ENCODE assay signal across 1 cellular context in the genomic region with DNA sequence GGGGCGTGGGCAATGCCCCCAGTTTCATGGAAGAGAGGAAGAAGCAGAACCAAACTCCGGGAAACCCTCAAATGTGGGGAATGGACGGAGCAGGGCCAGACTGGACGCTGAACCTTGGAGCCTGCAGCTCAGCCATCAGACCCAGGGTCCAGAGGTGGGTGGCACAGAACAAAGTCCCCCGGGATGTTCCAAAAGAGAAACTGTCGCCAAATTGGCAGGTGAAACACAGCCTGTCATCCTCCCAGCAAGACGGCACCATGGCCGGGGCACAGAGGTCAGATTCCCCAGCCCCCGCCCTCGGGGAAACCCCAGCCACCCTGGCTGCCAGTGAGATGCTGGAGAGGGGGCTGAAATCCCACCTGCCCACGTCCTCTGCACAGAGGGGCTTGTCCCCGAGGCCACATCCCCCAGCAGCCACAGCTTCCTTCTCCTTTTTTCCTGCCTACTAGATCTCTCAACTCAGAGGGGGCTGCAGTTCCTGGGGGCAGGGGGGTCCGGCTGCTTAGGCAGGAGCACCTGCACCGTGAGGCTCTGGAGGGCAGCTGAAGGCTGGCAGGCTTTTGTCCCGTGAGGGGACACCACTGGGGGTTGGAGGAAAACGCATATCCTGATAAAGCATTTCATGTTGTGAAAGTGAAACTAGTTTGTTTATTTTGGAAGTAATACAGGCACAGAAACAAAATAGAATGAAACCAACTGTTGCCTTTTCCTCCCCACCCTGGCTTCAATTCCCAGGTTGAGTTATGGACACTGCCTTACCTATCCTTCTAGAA.
TF ChIP-seq lines count a peak whose summit lies in the region.

No MANE protein-coding gene starts in this region.

TF ChIP-seq in GM12878, 131 proteins besides CTCF, POLR2A, EP300 and RAD21 (continued from another document):
- TF ChIP-seq CUX1 (IDR thresholded peaks at IDR 0.05; ENCODE audit: insufficient replicate concordance, low read depth, low read length): no peak
- no peak for TF ChIP-seq ZNF622 (IDR thresholded peaks at IDR 0.05)
- TF ChIP-seq SMAD1 (IDR thresholded peaks at IDR 0.05; ENCODE audit: low read depth, partially characterized antibody): no peak
- TF ChIP-seq BCL11A (IDR thresholded peaks at IDR 0.05; ENCODE audit: low read depth, low read length): no peak
- TF ChIP-seq MEF2B (IDR thresholded peaks at IDR 0.05; ENCODE audit: partially characterized antibody, poor library complexity, severe bottlenecking): peak; percentile 20
- TF ChIP-seq NRF1 (conservative IDR thresholded peaks at IDR 0.05; ENCODE audit: low read depth, low read length): no peak
- TF ChIP-seq RUNX3 (IDR thresholded peaks at IDR 0.05; ENCODE audit: low read length): no peak
- no peak for TF ChIP-seq SMC3 (IDR thresholded peaks at IDR 0.05; ENCODE audit: borderline replicate concordance, low read length)
- TF ChIP-seq, protein P1, sequence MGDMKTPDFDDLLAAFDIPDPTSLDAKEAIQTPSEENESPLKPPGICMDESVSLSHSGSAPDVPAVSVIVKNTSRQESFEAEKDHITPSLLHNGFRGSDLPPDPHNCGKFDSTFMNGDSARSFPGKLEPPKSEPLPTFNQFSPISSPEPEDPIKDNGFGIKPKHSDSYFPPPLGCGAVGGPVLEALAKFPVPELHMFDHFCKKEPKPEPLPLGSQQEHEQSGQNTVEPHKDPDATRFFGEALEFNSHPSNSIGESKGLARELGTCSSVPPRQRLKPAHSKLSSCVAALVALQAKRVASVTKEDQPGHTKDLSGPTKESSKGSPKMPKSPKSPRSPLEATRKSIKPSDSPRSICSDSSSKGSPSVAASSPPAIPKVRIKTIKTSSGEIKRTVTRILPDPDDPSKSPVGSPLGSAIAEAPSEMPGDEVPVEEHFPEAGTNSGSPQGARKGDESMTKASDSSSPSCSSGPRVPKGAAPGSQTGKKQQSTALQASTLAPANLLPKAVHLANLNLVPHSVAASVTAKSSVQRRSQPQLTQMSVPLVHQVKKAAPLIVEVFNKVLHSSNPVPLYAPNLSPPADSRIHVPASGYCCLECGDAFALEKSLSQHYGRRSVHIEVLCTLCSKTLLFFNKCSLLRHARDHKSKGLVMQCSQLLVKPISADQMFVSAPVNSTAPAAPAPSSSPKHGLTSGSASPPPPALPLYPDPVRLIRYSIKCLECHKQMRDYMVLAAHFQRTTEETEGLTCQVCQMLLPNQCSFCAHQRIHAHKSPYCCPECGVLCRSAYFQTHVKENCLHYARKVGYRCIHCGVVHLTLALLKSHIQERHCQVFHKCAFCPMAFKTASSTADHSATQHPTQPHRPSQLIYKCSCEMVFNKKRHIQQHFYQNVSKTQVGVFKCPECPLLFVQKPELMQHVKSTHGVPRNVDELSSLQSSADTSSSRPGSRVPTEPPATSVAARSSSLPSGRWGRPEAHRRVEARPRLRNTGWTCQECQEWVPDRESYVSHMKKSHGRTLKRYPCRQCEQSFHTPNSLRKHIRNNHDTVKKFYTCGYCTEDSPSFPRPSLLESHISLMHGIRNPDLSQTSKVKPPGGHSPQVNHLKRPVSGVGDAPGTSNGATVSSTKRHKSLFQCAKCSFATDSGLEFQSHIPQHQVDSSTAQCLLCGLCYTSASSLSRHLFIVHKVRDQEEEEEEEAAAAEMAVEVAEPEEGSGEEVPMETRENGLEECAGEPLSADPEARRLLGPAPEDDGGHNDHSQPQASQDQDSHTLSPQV (IDR thresholded peaks at IDR 0.05): no peak
- TF ChIP-seq, protein P2, sequence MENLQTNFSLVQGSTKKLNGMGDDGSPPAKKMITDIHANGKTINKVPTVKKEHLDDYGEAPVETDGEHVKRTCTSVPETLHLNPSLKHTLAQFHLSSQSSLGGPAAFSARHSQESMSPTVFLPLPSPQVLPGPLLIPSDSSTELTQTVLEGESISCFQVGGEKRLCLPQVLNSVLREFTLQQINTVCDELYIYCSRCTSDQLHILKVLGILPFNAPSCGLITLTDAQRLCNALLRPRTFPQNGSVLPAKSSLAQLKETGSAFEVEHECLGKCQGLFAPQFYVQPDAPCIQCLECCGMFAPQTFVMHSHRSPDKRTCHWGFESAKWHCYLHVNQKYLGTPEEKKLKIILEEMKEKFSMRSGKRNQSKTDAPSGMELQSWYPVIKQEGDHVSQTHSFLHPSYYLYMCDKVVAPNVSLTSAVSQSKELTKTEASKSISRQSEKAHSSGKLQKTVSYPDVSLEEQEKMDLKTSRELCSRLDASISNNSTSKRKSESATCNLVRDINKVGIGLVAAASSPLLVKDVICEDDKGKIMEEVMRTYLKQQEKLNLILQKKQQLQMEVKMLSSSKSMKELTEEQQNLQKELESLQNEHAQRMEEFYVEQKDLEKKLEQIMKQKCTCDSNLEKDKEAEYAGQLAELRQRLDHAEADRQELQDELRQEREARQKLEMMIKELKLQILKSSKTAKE (IDR thresholded peaks at IDR 0.05; ENCODE audit: low read depth, poor library complexity, severe bottlenecking): no peak
- no peak for TF ChIP-seq BCLAF1 (IDR thresholded peaks at IDR 0.05)
- TF ChIP-seq, protein P3, sequence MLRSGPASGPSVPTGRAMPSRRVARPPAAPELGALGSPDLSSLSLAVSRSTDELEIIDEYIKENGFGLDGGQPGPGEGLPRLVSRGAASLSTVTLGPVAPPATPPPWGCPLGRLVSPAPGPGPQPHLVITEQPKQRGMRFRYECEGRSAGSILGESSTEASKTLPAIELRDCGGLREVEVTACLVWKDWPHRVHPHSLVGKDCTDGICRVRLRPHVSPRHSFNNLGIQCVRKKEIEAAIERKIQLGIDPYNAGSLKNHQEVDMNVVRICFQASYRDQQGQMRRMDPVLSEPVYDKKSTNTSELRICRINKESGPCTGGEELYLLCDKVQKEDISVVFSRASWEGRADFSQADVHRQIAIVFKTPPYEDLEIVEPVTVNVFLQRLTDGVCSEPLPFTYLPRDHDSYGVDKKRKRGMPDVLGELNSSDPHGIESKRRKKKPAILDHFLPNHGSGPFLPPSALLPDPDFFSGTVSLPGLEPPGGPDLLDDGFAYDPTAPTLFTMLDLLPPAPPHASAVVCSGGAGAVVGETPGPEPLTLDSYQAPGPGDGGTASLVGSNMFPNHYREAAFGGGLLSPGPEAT (IDR thresholded peaks at IDR 0.05; ENCODE audit: low read depth): no peak
- TF ChIP-seq, protein P4, sequence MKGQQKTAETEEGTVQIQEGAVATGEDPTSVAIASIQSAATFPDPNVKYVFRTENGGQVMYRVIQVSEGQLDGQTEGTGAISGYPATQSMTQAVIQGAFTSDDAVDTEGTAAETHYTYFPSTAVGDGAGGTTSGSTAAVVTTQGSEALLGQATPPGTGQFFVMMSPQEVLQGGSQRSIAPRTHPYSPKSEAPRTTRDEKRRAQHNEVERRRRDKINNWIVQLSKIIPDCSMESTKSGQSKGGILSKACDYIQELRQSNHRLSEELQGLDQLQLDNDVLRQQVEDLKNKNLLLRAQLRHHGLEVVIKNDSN (IDR thresholded peaks at IDR 0.05; ENCODE audit: borderline replicate concordance, extremely low read length, insufficient read depth, low read depth, low read length): no peak
- TF ChIP-seq CBX5 (IDR thresholded peaks at IDR 0.05; ENCODE audit: low read depth): no peak
- TF ChIP-seq TAF1 (IDR thresholded peaks at IDR 0.05; ENCODE audit: borderline replicate concordance, low read depth, low read length): no peak
- no peak for TF ChIP-seq CBFB (IDR thresholded peaks at IDR 0.05; ENCODE audit: low read depth)
- no peak for TF ChIP-seq ZBTB33 (IDR thresholded peaks at IDR 0.05)
- TF ChIP-seq NFIC (IDR thresholded peaks at IDR 0.05; ENCODE audit: low read depth, low read length): no peak
- TF ChIP-seq RAD51 (IDR thresholded peaks at IDR 0.05): no peak
- TF ChIP-seq SIN3A (IDR thresholded peaks at IDR 0.05; ENCODE audit: low read depth, low read length): no peak
- TF ChIP-seq NFXL1 (IDR thresholded peaks at IDR 0.05; ENCODE audit: borderline replicate concordance): no peak
- TF ChIP-seq MTA3 (IDR thresholded peaks at IDR 0.05; ENCODE audit: borderline replicate concordance, low read length): no peak
- no peak for TF ChIP-seq FOXM1 (IDR thresholded peaks at IDR 0.05; ENCODE audit: low read depth, low read length)
- TF ChIP-seq KAT2A (conservative IDR thresholded peaks at IDR 0.05; ENCODE audit: control insufficient read depth, low read depth, low read length): no peak
- TF ChIP-seq, protein P5, sequence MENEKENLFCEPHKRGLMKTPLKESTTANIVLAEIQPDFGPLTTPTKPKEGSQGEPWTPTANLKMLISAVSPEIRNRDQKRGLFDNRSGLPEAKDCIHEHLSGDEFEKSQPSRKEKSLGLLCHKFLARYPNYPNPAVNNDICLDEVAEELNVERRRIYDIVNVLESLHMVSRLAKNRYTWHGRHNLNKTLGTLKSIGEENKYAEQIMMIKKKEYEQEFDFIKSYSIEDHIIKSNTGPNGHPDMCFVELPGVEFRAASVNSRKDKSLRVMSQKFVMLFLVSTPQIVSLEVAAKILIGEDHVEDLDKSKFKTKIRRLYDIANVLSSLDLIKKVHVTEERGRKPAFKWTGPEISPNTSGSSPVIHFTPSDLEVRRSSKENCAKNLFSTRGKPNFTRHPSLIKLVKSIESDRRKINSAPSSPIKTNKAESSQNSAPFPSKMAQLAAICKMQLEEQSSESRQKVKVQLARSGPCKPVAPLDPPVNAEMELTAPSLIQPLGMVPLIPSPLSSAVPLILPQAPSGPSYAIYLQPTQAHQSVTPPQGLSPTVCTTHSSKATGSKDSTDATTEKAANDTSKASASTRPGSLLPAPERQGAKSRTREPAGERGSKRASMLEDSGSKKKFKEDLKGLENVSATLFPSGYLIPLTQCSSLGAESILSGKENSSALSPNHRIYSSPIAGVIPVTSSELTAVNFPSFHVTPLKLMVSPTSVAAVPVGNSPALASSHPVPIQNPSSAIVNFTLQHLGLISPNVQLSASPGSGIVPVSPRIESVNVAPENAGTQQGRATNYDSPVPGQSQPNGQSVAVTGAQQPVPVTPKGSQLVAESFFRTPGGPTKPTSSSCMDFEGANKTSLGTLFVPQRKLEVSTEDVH (IDR thresholded peaks at IDR 0.05; ENCODE audit: low read depth, partially characterized antibody): no peak
- no peak for TF ChIP-seq SRF (IDR thresholded peaks at IDR 0.05; ENCODE audit: low read depth in 2 of 2, low read length in 2 of 2)
